Comparison of ENCODE assay signal across 8 cellular contexts in the genomic region with DNA sequence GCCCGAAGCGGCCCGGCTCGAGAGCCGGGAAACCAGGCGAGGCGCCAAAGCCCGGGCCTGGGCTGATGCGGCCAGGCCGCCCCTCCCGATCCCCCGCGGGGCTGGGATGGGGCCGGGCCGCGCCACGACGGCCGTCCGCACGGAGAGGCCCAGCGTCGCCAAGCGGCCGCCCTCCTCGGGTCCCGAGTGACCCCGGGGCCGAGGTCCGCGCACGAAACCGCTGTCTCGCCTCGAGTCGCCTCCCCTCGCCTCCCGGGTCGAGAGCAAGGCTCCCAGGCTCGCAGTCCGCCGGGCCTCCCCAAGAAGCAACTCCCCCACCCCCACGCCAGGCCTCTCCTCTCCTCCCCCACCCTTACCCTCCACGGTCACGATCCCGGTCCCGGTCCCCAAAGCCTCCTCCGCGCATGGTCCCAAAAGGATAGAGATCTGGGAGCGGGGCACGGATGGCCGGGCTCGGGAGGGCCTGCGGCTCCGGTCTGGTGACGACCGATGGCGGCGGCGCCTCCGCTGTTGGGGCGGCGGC. TPM values are rescaled to one million over a fixed set of nuclear protein-coding genes. Genes with fewer than 3 reads are reported as not detected.
DNase-seq lines count a peak whose midpoint lies in the region; ATAC-seq and TF ChIP-seq lines count a peak whose summit lies in the region.

No MANE protein-coding gene starts in this region.

- intact Hi-C loops in right cardiac atrium (cut with DNase I): loop anchor here in 2 of 4 donors (5.0 to 10.0 kb wide), 2 partner anchors 67 to 101 kb away; a partner anchor contains a TSS

- ATAC-seq in GM18517 (IDR thresholded peaks at IDR 0.05; ENCODE audit: unreplicated experiment) (peak; percentile 29), HG03103 (IDR thresholded peaks at IDR 0.05; ENCODE audit: low read depth, unreplicated experiment) (peak; percentile 14), right cardiac atrium (peak; percentile 87 to 89)

- CTCF ChIA-PET in RWPE1 (lab: Yijun Ruan, JAX): no interaction called here

- under 1% methylated on average over 63 of the region's 63 CpGs for WGBS in right cardiac atrium

- TF ChIP-seq CTCF in RWPE1 (conservative IDR thresholded peaks at IDR 0.05; ENCODE audit: low read depth): no peak

- H3K27me3 ChIP-seq in right cardiac atrium (ENCODE audit: control insufficient read depth, insufficient read depth) (no peaks in the 10 kb centered on the region), rectal smooth muscle tissue (ENCODE audit: control insufficient read depth, insufficient read depth, low read length) (no peaks in the 10 kb centered on the region)

- H3K9me3 ChIP-seq in right cardiac atrium (ENCODE audit: control insufficient read depth, low read length): no peaks in the 10 kb centered on the region

- peak; percentile 87 for DNase-seq in AG08395 (ENCODE audit: low spot score)
- peak; percentile 43 for DNase-seq in RWPE1 (ENCODE audit: low spot score)
- DNase-seq in right cardiac atrium: peak; percentile 84 to 94 (median 94)
- DNase-seq in NCI-H187 (lab: John Stamatoyannopoulos, UW): no peak

- peaks cover 4% of the 10 kb centered on the region for H3K36me3 ChIP-seq in rectal smooth muscle tissue (ENCODE audit: control insufficient read depth, insufficient read depth, low read length)

- POLR2A ChIA-PET in RWPE1 (lab: Yijun Ruan, JAX; ENCODE audit: low non-redundant PET): no interaction called here

- H3K4me1 ChIP-seq in right cardiac atrium (ENCODE audit: control insufficient read depth, insufficient read depth, low read length): peaks cover 2% of the 10 kb centered on the region
- H3K4me1 ChIP-seq in rectal smooth muscle tissue (ENCODE audit: control insufficient read depth, insufficient read depth, low read length): peaks cover 25% of the 10 kb centered on the region

- H3K27ac ChIP-seq in RWPE1 (peak overlapping the region; percentile 97), angular gyrus (ENCODE audit: low read depth, low read length) (peak overlapping the region; percentile 100), right cardiac atrium (ENCODE audit: low read length) (peak overlapping the region; percentile 100), rectal smooth muscle tissue (ENCODE audit: low read depth, low read length) (peak overlapping the region; percentile 100)

- peak overlapping the region; percentile 100 for H3K9ac ChIP-seq in rectal smooth muscle tissue (ENCODE audit: low read length)

- H3K4me3 ChIP-seq in right cardiac atrium (ENCODE audit: low read length) (peak overlapping the region; percentile 96), rectal smooth muscle tissue (ENCODE audit: low read length) (peak overlapping the region; percentile 96)

RNA-seq across cellular contexts. Expression of a gene that starts 0.5 kb away (rescaled TPM):
- 100 to 1,000 TPM; 216 to 253 (median 238) TPM for total RNA-seq in right cardiac atrium
- polyA plus RNA-seq in right cardiac atrium: 134 TPM

RNA-seq across cellular contexts. Expression of a gene that starts 37.8 kb away (rescaled TPM):
- total RNA-seq in right cardiac atrium: 1 to 10 TPM; 5.0 to 8.3 (median 7.4) TPM
- 7.9 TPM for polyA plus RNA-seq in right cardiac atrium

RNA-seq across cellular contexts. Expression of a gene that starts 50.7 kb away (rescaled TPM):
- total RNA-seq in right cardiac atrium: 10 to 100 TPM; 15.7 to 40.5 (median 31.3) TPM
- polyA plus RNA-seq in right cardiac atrium: 40.4 TPM

Comparison
In these comparisons a context has a peak if more than half of its experiments do, and no peak if none do; other contexts are left out.
1. DNase-seq: peak in AG08395 (single experiment), RWPE1 (single experiment) and right cardiac atrium (3 of 3); none in NCI-H187 (0 of 2).
2. ATAC-seq: peak in every context shown above with its lines; median percentile 88 in right cardiac atrium; 29 in GM18517; 14 in HG03103.
3. Peak in every context shown above with its lines, with median percentiles within 50 percentile points of each other: H3K27ac ChIP-seq.